In the genomic region with DNA sequence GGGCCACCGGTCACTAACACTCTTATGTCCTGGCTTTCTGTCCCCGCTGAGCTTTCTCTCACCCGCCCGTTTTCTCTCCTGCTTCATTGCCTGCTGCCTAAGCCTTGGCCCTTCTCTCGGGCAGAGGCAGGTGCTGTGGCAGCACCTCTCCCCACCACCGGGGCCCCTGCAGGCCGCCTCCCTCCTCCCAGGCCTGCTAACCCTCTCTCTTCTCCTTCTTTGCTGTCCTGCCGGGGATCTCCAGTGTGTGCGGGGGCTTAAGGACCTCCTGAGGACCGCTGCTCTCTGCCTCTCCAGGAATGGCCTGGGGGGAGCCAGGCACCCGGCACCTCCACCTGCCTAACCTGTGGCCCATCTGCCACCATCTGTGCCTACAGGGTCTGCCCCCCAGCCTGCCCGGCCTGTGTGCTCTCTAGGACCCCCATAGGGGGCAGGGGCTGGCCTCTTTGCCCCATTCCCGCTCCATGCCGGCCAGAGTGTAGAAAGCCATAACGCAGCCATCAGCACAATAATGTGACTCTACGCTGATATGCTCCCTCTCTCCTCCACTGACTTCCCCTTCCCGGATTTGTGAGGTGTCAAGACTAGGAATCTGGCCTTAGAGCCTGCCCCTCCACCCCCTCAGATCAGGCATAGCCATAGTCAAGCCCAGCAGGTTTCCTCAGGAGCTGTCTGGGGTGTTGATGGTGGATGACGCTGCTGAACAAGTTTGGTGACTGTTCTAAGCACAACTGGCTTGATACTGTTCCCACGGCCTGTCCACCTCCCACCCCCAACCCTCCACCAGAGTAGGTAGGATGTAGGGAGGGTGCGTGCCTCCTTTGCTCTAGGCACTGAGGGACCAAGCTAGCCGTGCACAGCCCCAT, we compare ENCODE assay signal across 19 cellular contexts. TPM values are rescaled to one million over a fixed set of nuclear protein-coding genes. Genes with fewer than 3 reads are reported as not detected.
DNase-seq lines count a peak whose midpoint lies in the region; ATAC-seq, FAIRE-seq and TF ChIP-seq lines count a peak whose summit lies in the region.
"Had no signal": no experiment of that assay in that cellular context is flagged by ENCODE, and none has a peak within 500 bp of the region (broad histone marks: within the 10 kb centered on the region; RNA-seq: fewer than 3 reads in every experiment).

No MANE protein-coding gene starts in this region.

- H3K27me3 ChIP-seq in RWPE2 (ENCODE audit: insufficient read depth, poor library complexity, severe bottlenecking) (no peaks in the 10 kb centered on the region), keratinocyte (ENCODE audit: control insufficient read depth, extremely low read depth, insufficient read depth, low read length) (no peaks in the 10 kb centered on the region)
- H3K27me3 ChIP-seq: heart right ventricle, spleen had no signal

- H3K9me3 ChIP-seq in RWPE2 (ENCODE audit: severe bottlenecking): no peaks in the 10 kb centered on the region
- H3K9me3 ChIP-seq in keratinocyte (ENCODE audit: control insufficient read depth, low read depth, low read length): no peaks in the 10 kb centered on the region
- H3K9me3 ChIP-seq: Caco-2, heart right ventricle, spleen had no signal

- peak; percentile 56 for FAIRE-seq in keratinocyte (lab: Jason Lieb, UNC)

- TF ChIP-seq CTCF in RWPE2 (IDR thresholded peaks at IDR 0.05; ENCODE audit: poor library complexity, severe bottlenecking): no peak
- TF ChIP-seq CTCF in keratinocyte (optimal IDR thresholded peaks at IDR 0.05 in 1 of 3, IDR thresholded peaks at IDR 0.05 in 1 of 3, conservative IDR thresholded peaks at IDR 0.05 in 1 of 3; ENCODE audit: extremely low read depth in 1 of 3, insufficient read depth in 2 of 3, low read length in 3 of 3): no peak
- no peak for TF ChIP-seq CTCF in activated CD8-positive, alpha-beta T cell treated with anti-CD3 and anti-CD28 coated beads for 36 hours (IDR thresholded peaks at IDR 0.05)

- no peaks in the 10 kb centered on the region for H4K20me1 ChIP-seq in keratinocyte (ENCODE audit: control insufficient read depth, extremely low read depth, insufficient read depth, low read length)

- no peak overlapping the region for H3K27ac Mint-ChIP-seq in activated CD8-positive, alpha-beta T cell treated with anti-CD3 and anti-CD28 coated beads for 36 hours
- H3K27ac Mint-ChIP-seq: activated CD4-positive, alpha-beta T cell treated with anti-CD3 and anti-CD28 coated beads for 36 hours had no signal

- dilution Hi-C loops in keratinocyte (cut with MboI; ENCODE audit: extremely low pct_ligation_motif_present, low sequenced_read_pairs): no loop called here

- DNase-seq in ELF-1 (ENCODE audit: low read depth, low spot score) (peak; percentile 82), RWPE2 (ENCODE audit: low spot score) (no peak), keratinocyte (ENCODE audit: low read depth, low spot score) (no peak), putamen (ENCODE audit: low spot score) (no peak), GDM1 (lab: John Stamatoyannopoulos, UW) (no peak)
- DNase-seq in activated CD8-positive, alpha-beta T cell treated with anti-CD3 and anti-CD28 coated beads for 36 hours: no peak
- DNase-seq: activated CD4-positive, alpha-beta T cell treated with anti-CD3 and anti-CD28 coated beads for 36 hours; activated T-cell treated with anti-CD3 and anti-CD28 coated beads, Interleukin-2, amount 50 U/mL, for 4 hours; Caco-2; heart right ventricle; MM.1S; NCI-H2029; NK-92 treated with Interleukin-12 subunit alpha and Interleukin-12 subunit beta, amount 100 ng/mL, for 24 hours; Right ventricle myocardium superior; spleen had no signal

- H3K4me2 ChIP-seq in keratinocyte (ENCODE audit: control insufficient read depth, extremely low read depth, insufficient read depth, low read depth, low read length): peak overlapping the region; percentile 76

- H3K36me3 Mint-ChIP-seq in activated CD8-positive, alpha-beta T cell treated with anti-CD3 and anti-CD28 coated beads for 36 hours (ENCODE audit: low read depth): peaks cover 24% of the 10 kb centered on the region

- H3K4me1 ChIP-seq in RWPE2 (ENCODE audit: insufficient read depth, poor library complexity, severe bottlenecking): peaks cover 59% of the 10 kb centered on the region
- H3K4me1 ChIP-seq in keratinocyte (ENCODE audit: control insufficient read depth, extremely low read depth, insufficient read depth, low read length): peaks cover 93% of the 10 kb centered on the region
- H3K4me1 ChIP-seq: Caco-2 had no signal

- H3K4me1 Mint-ChIP-seq in activated CD8-positive, alpha-beta T cell treated with anti-CD3 and anti-CD28 coated beads for 36 hours (ENCODE audit: low read depth): no peaks in the 10 kb centered on the region

- H3K27ac ChIP-seq in RWPE2 (ENCODE audit: poor library complexity, severe bottlenecking): peak overlapping the region; percentile 98
- peak overlapping the region; percentile 100 for H3K27ac ChIP-seq in keratinocyte (ENCODE audit: control insufficient read depth, insufficient read depth, low read length)
- H3K27ac ChIP-seq: heart right ventricle, spleen had no signal

- no peaks in the 10 kb centered on the region for H3K9me1 ChIP-seq in keratinocyte (ENCODE audit: control insufficient read depth, extremely low read depth, insufficient read depth, low read length)

- POLR2A ChIA-PET in activated CD8-positive, alpha-beta T cell treated with anti-CD3 and anti-CD28 coated beads for 36 hours (lab: Charles Lee): interaction anchor here (0.7 to 2.9 kb wide), 5 partner anchors 8 to 34 kb away, joined by 3 to 17 read pairs (median 4); no protein-coding TSS in a partner anchor

- H3K27me3 Mint-ChIP-seq in activated CD8-positive, alpha-beta T cell treated with anti-CD3 and anti-CD28 coated beads for 36 hours: no peaks in the 10 kb centered on the region
- H3K27me3 Mint-ChIP-seq: activated CD4-positive, alpha-beta T cell treated with anti-CD3 and anti-CD28 coated beads for 36 hours had no signal

- H3K9me3 Mint-ChIP-seq in activated CD8-positive, alpha-beta T cell treated with anti-CD3 and anti-CD28 coated beads for 36 hours: no peaks in the 10 kb centered on the region
- H3K9me3 Mint-ChIP-seq: activated T-cell treated with anti-CD3 and anti-CD28 coated beads, Interleukin-2, amount 50 U/mL, for 4 hours had no signal

- no peak for ATAC-seq in RWPE2 (ENCODE audit: low read depth)
- ATAC-seq in activated CD8-positive, alpha-beta T cell treated with anti-CD3 and anti-CD28 coated beads for 36 hours: no peak
- ATAC-seq: activated CD4-positive, alpha-beta T cell treated with anti-CD3 and anti-CD28 coated beads for 36 hours; activated T-cell treated with anti-CD3 and anti-CD28 coated beads, Interleukin-2, amount 50 U/mL, for 4 hours; heart right ventricle had no signal

- no peaks in the 10 kb centered on the region for H3K79me2 ChIP-seq in keratinocyte (ENCODE audit: control insufficient read depth, insufficient read depth, low read length)

- no peak overlapping the region for H3K4me3 Mint-ChIP-seq in activated CD8-positive, alpha-beta T cell treated with anti-CD3 and anti-CD28 coated beads for 36 hours
- H3K4me3 Mint-ChIP-seq: activated CD4-positive, alpha-beta T cell treated with anti-CD3 and anti-CD28 coated beads for 36 hours; activated T-cell treated with anti-CD3 and anti-CD28 coated beads, Interleukin-2, amount 50 U/mL, for 4 hours had no signal

- intact Hi-C loops in activated CD8-positive, alpha-beta T cell treated with anti-CD3 and anti-CD28 coated beads for 36 hours (cut with micrococcal nuclease): no loop called here

- CTCF ChIA-PET in activated CD8-positive, alpha-beta T cell treated with anti-CD3 and anti-CD28 coated beads for 36 hours (lab: Charles Lee): interaction anchor here (0.8 to 2.0 kb wide), 5 partner anchors 9 to 254 kb away, joined by 3 to 7 read pairs (median 6); no protein-coding TSS in a partner anchor

- H3K9ac ChIP-seq in keratinocyte (ENCODE audit: control insufficient read depth, extremely low read depth, insufficient read depth, low read length): peak overlapping the region; percentile 93

- no peak overlapping the region for H3K4me3 ChIP-seq in RWPE2 (ENCODE audit: severe bottlenecking)
- H3K4me3 ChIP-seq in keratinocyte (ENCODE audit: control insufficient read depth in 2 of 3, extremely low read depth in 1 of 3, insufficient read depth in 2 of 3, low read depth in 1 of 3, low read length in 3 of 3): no peak overlapping the region
- H3K4me3 ChIP-seq: heart right ventricle, spleen had no signal

- no peak overlapping the region for H2AFZ ChIP-seq in keratinocyte (ENCODE audit: control insufficient read depth, low read length)

- H3K36me3 ChIP-seq in RWPE2 (ENCODE audit: low read depth): peaks cover 16% of the 10 kb centered on the region
- peaks cover 0 to 17% of the 10 kb centered on the region in 2 experiments for H3K36me3 ChIP-seq in keratinocyte (ENCODE audit: control insufficient read depth in 2 of 2, extremely low read depth in 1 of 2, insufficient read depth in 2 of 2, low read length in 2 of 2)

RNA-seq across cellular contexts. Expression of a gene that starts 6.1 kb away (rescaled TPM):
- polyA plus RNA-seq in keratinocyte: 1,394 to 2,602 TPM (median 2,333 TPM) in 3 replicates
- 775 TPM for polyA plus RNA-seq in keratinocyte (2011; ENCODE audit: low read depth)
- polyA plus RNA-seq in keratinocyte (2011; cell fraction: cytosol; rRNA removed): 1,484 and 3,345 TPM in 2 replicates
- polyA plus RNA-seq in keratinocyte (2011; cell fraction: nucleus; rRNA removed): 1,730 and 2,605 TPM in 2 replicates
- polyA plus RNA-seq in keratinocyte (2012; ENCODE audit: low replicate concordance): 3,203 and 3,341 TPM in 2 replicates
- polyA minus RNA-seq in keratinocyte: 637 to 2,055 TPM (median 889 TPM) in 3 replicates
- 1,532 TPM for polyA minus RNA-seq in keratinocyte (2011; cell fraction: cytosol; rRNA and poly(A)+ RNA removed)
- polyA minus RNA-seq in keratinocyte (2011; cell fraction: nucleus; rRNA and poly(A)+ RNA removed): 888 and 889 TPM in 2 replicates
- under 1 TPM; 0.47 to 0.59 TPM for total RNA-seq in activated CD8-positive, alpha-beta T cell treated with anti-CD3 and anti-CD28 coated beads for 36 hours
- total RNA-seq: cerebellum, Right ventricle myocardium superior had no signal

RNA-seq across cellular contexts. Expression of a gene that starts 30.3 kb away (rescaled TPM):
- polyA plus RNA-seq in keratinocyte: 18.1 to 32.0 TPM (median 22.6 TPM) in 3 replicates
- 14.0 TPM for polyA plus RNA-seq in keratinocyte (2011; ENCODE audit: low read depth)
- polyA plus RNA-seq in keratinocyte (2011; cell fraction: cytosol; rRNA removed): 22.3 and 28.7 TPM in 2 replicates
- polyA plus RNA-seq in keratinocyte (2011; cell fraction: nucleus; rRNA removed): 27.8 and 32.9 TPM in 2 replicates
- polyA plus RNA-seq in keratinocyte (2012; ENCODE audit: low replicate concordance): 16.3 and 18.4 TPM in 2 replicates
- 21.5 to 62.9 TPM (median 45.1 TPM) in 3 replicates for polyA minus RNA-seq in keratinocyte
- polyA minus RNA-seq in keratinocyte (2011; cell fraction: cytosol; rRNA and poly(A)+ RNA removed): 14.4 TPM
- polyA minus RNA-seq in keratinocyte (2011; cell fraction: nucleus; rRNA and poly(A)+ RNA removed): 11.0 and 11.9 TPM in 2 replicates
- total RNA-seq in activated CD8-positive, alpha-beta T cell treated with anti-CD3 and anti-CD28 coated beads for 36 hours: 10 to 100 TPM; 55.0 to 61.3 TPM

RNA-seq across cellular contexts. Expression of a gene that starts 33.2 kb away (rescaled TPM):
- 31.9 to 43.7 TPM (median 37.2 TPM) in 3 replicates for polyA plus RNA-seq in keratinocyte
- polyA plus RNA-seq in keratinocyte (2011; ENCODE audit: low read depth): 8.2 TPM
- polyA plus RNA-seq in keratinocyte (2011; cell fraction: cytosol; rRNA removed): 31.2 and 33.2 TPM in 2 replicates
- polyA plus RNA-seq in keratinocyte (2011; cell fraction: nucleus; rRNA removed): 29.8 and 42.6 TPM in 2 replicates
- polyA plus RNA-seq in keratinocyte (2012; ENCODE audit: low replicate concordance): 15.2 and 33.1 TPM in 2 replicates
- polyA minus RNA-seq in keratinocyte: 32.8 to 56.8 TPM (median 45.6 TPM) in 3 replicates
- 17.3 TPM for polyA minus RNA-seq in keratinocyte (2011; cell fraction: cytosol; rRNA and poly(A)+ RNA removed)
- 19.7 and 26.1 TPM in 2 replicates for polyA minus RNA-seq in keratinocyte (2011; cell fraction: nucleus; rRNA and poly(A)+ RNA removed)
- total RNA-seq in activated CD8-positive, alpha-beta T cell treated with anti-CD3 and anti-CD28 coated beads for 36 hours: 10 to 100 TPM; 45.9 to 47.9 TPM

RNA-seq across cellular contexts. Expression of a gene that starts 43.4 kb away (rescaled TPM):
- polyA plus RNA-seq in keratinocyte: 5.7 to 7.3 TPM (median 7.1 TPM) in 3 replicates
- polyA plus RNA-seq in keratinocyte (2011; ENCODE audit: low read depth): 6.3 TPM
- 5.1 and 7.5 TPM in 2 replicates for polyA plus RNA-seq in keratinocyte (2011; cell fraction: cytosol; rRNA removed)
- polyA plus RNA-seq in keratinocyte (2011; cell fraction: nucleus; rRNA removed): 12.7 and 12.8 TPM in 2 replicates
- polyA plus RNA-seq in keratinocyte (2012; ENCODE audit: low replicate concordance): 6.6 and 9.6 TPM in 2 replicates
- polyA minus RNA-seq in keratinocyte: 4.5 to 7.8 TPM (median 5.2 TPM) in 3 replicates
- polyA minus RNA-seq in keratinocyte (2011; cell fraction: cytosol; rRNA and poly(A)+ RNA removed): 5.9 TPM
- 5.4 and 7.7 TPM in 2 replicates for polyA minus RNA-seq in keratinocyte (2011; cell fraction: nucleus; rRNA and poly(A)+ RNA removed)
- 1 to 10 TPM; 8.7 to 9.6 TPM for total RNA-seq in activated CD8-positive, alpha-beta T cell treated with anti-CD3 and anti-CD28 coated beads for 36 hours

RNA-seq across cellular contexts. Expression of a gene that starts 56.9 kb away (rescaled TPM):
- polyA plus RNA-seq in keratinocyte: not detected in 3 replicates
- not detected for polyA plus RNA-seq in keratinocyte (2011; ENCODE audit: low read depth)
- polyA plus RNA-seq in keratinocyte (2011; cell fraction: cytosol; rRNA removed): not detected in 2 replicates
- polyA plus RNA-seq in keratinocyte (2011; cell fraction: nucleus; rRNA removed): not detected in 2 replicates
- not detected in 2 replicates for polyA plus RNA-seq in keratinocyte (2012; ENCODE audit: low replicate concordance)
- not detected in 3 replicates for polyA minus RNA-seq in keratinocyte
- not detected for polyA minus RNA-seq in keratinocyte (2011; cell fraction: cytosol; rRNA and poly(A)+ RNA removed)
- polyA minus RNA-seq in keratinocyte (2011; cell fraction: nucleus; rRNA and poly(A)+ RNA removed): not detected in 2 replicates
- total RNA-seq in activated CD8-positive, alpha-beta T cell treated with anti-CD3 and anti-CD28 coated beads for 36 hours: not detected
- total RNA-seq: activated CD4-positive, alpha-beta T cell treated with anti-CD3 and anti-CD28 coated beads for 36 hours; activated T-cell treated with anti-CD3 and anti-CD28 coated beads, Interleukin-2, amount 50 U/mL, for 4 hours; cerebellum; epithelial cell of proximal tubule; mononuclear cell; omental fat pad had no signal
